In genomic region chr9:90965141-90965910, GRCh38 we compare ENCODE assay signal across 12 cellular contexts.
DNase-seq lines count a peak whose midpoint lies in the region; ATAC-seq, FAIRE-seq and TF ChIP-seq lines count a peak whose summit lies in the region.
"Had no signal": no experiment of that assay in that cellular context is flagged by ENCODE, and none has a peak within 500 bp of the region (broad histone marks: within the 10 kb centered on the region; RNA-seq: fewer than 3 reads in every experiment).

No MANE protein-coding gene starts in this region.

- H3K27me3 ChIP-seq in HUES6 (ENCODE audit: control insufficient read depth, insufficient read depth, low read length): no peaks in the 10 kb centered on the region
- no peaks in the 10 kb centered on the region for H3K27me3 ChIP-seq in astrocyte (ENCODE audit: insufficient read depth, low read length)
- H3K27me3 ChIP-seq in left lung: peaks cover 0 to 26% of the 10 kb centered on the region in 2 donors

- peak; percentile 21 for ATAC-seq in left lung
- ATAC-seq in stimulated activated memory B cell treated with anti-CD40 and anti-IgM and Interleukin-4, amounts not matched to agents 10 μg/mL and 1 μg/mL and 100 μg/mL, for 72 hours: no peak
- ATAC-seq in GM21367 (IDR thresholded peaks at IDR 0.05; ENCODE audit: unreplicated experiment): no peak
- ATAC-seq in GM18519 (IDR thresholded peaks at IDR 0.05; ENCODE audit: low FRiP score, unreplicated experiment): no peak

- H3K9me3 ChIP-seq in HUES6 (ENCODE audit: control insufficient read depth, insufficient read depth, low read depth, low read length): no peaks in the 10 kb centered on the region
- no peaks in the 10 kb centered on the region for H3K9me3 ChIP-seq in astrocyte (ENCODE audit: insufficient read depth, low read depth, low read length)
- H3K9me3 ChIP-seq in left lung: no peaks in the 10 kb centered on the region

- H3K36me3 ChIP-seq in HUES6 (ENCODE audit: control insufficient read depth, insufficient read depth, low read length) (no peaks in the 10 kb centered on the region), astrocyte (ENCODE audit: insufficient read depth, low read length) (no peaks in the 10 kb centered on the region), left lung (no peaks in the 10 kb centered on the region)

- H3K4me3 ChIP-seq in HUES6 (ENCODE audit: low read depth, low read length): no peak overlapping the region
- no peak overlapping the region for H3K4me3 ChIP-seq in astrocyte (ENCODE audit: insufficient read depth, low read depth, low read length)
- no peak overlapping the region for H3K4me3 ChIP-seq in left lung

- H3K9ac ChIP-seq in HUES6 (ENCODE audit: low read length): peak overlapping the region; percentile 10
- H3K9ac ChIP-seq in astrocyte (ENCODE audit: low read length): peak overlapping the region; percentile 62

- DNase-seq in astrocyte (ENCODE audit: low read depth): no peak
- no peak for DNase-seq in left lung
- DNase-seq in NCI-H1694 treated with DMSO at 0.1 percent for 48 hours (lab: John Stamatoyannopoulos, UW): no peak
- DNase-seq in NCI-H2171 treated with DMSO at 0.1 percent for 48 hours (lab: John Stamatoyannopoulos, UW): no peak
- DNase-seq: amniotic stem cell, NCI-H1092 treated with DMSO at 0.1 percent for 48 hours had no signal

- H3K9me3 Mint-ChIP-seq in astrocyte (ENCODE audit: unreplicated experiment): peaks cover 2% of the 10 kb centered on the region
- no peaks in the 10 kb centered on the region for H3K9me3 Mint-ChIP-seq in stimulated activated memory B cell treated with anti-CD40 and anti-IgM and Interleukin-4, amounts not matched to agents 10 μg/mL and 1 μg/mL and 100 μg/mL, for 72 hours

- FAIRE-seq in astrocyte (lab: Jason Lieb, UNC): no peak
- FAIRE-seq: frontal cortex had no signal

- no peak overlapping the region for H3K27ac ChIP-seq in HUES6 (ENCODE audit: low read depth, low read length)
- H3K27ac ChIP-seq in astrocyte (ENCODE audit: low read depth, low read length): peak overlapping the region; percentile 66
- no peak overlapping the region for H3K27ac ChIP-seq in left lung
- H3K27ac ChIP-seq: C4-2B had no signal

- H4K20me1 ChIP-seq in astrocyte (ENCODE audit: insufficient read depth, low read length): no peaks in the 10 kb centered on the region

- no peak overlapping the region for H3K27ac Mint-ChIP-seq in astrocyte (ENCODE audit: unreplicated experiment)
- H3K27ac Mint-ChIP-seq in stimulated activated memory B cell treated with anti-CD40 and anti-IgM and Interleukin-4, amounts not matched to agents 10 μg/mL and 1 μg/mL and 100 μg/mL, for 72 hours: peak overlapping the region; percentile 42

- H3K4me3 Mint-ChIP-seq in astrocyte (ENCODE audit: unreplicated experiment): no peak overlapping the region
- no peak overlapping the region for H3K4me3 Mint-ChIP-seq in stimulated activated memory B cell treated with anti-CD40 and anti-IgM and Interleukin-4, amounts not matched to agents 10 μg/mL and 1 μg/mL and 100 μg/mL, for 72 hours

- H3K36me3 Mint-ChIP-seq in astrocyte (ENCODE audit: low read depth, unreplicated experiment): peaks cover 4% of the 10 kb centered on the region
- no peaks in the 10 kb centered on the region for H3K36me3 Mint-ChIP-seq in stimulated activated memory B cell treated with anti-CD40 and anti-IgM and Interleukin-4, amounts not matched to agents 10 μg/mL and 1 μg/mL and 100 μg/mL, for 72 hours

- TF ChIP-seq CTCF in astrocyte (IDR thresholded peaks at IDR 0.05; ENCODE audit: insufficient read depth, low read depth, low read length) (no peak), left lung (IDR thresholded peaks at IDR 0.05) (no peak)

- H2AFZ ChIP-seq in astrocyte (ENCODE audit: low read depth, low read length): peak overlapping the region; percentile 21

- no peaks in the 10 kb centered on the region for H3K79me2 ChIP-seq in astrocyte (ENCODE audit: insufficient read depth, low read length)

- peaks cover 37% of the 10 kb centered on the region for H3K4me1 Mint-ChIP-seq in astrocyte (ENCODE audit: low read depth, unreplicated experiment)
- H3K4me1 Mint-ChIP-seq in stimulated activated memory B cell treated with anti-CD40 and anti-IgM and Interleukin-4, amounts not matched to agents 10 μg/mL and 1 μg/mL and 100 μg/mL, for 72 hours: peaks cover 35% of the 10 kb centered on the region

- H3K4me2 ChIP-seq in astrocyte (ENCODE audit: low read length): peak overlapping the region; percentile 66

- H3K27me3 Mint-ChIP-seq in astrocyte (ENCODE audit: low read depth, unreplicated experiment): peaks cover 3% of the 10 kb centered on the region
- H3K27me3 Mint-ChIP-seq in stimulated activated memory B cell treated with anti-CD40 and anti-IgM and Interleukin-4, amounts not matched to agents 10 μg/mL and 1 μg/mL and 100 μg/mL, for 72 hours: no peaks in the 10 kb centered on the region

- intact Hi-C loops in left lung (cut with DNase I): no loop called here

- H3K4me1 ChIP-seq in HUES6 (ENCODE audit: control insufficient read depth, insufficient read depth, low read length) (peaks cover 24% of the 10 kb centered on the region), astrocyte (ENCODE audit: insufficient read depth, low read length) (peaks cover 35% of the 10 kb centered on the region), left lung (peaks cover 3 to 4% of the 10 kb centered on the region in 2 donors)
